Comparison of ENCODE assay signal across 23 cellular contexts in the genomic region with DNA sequence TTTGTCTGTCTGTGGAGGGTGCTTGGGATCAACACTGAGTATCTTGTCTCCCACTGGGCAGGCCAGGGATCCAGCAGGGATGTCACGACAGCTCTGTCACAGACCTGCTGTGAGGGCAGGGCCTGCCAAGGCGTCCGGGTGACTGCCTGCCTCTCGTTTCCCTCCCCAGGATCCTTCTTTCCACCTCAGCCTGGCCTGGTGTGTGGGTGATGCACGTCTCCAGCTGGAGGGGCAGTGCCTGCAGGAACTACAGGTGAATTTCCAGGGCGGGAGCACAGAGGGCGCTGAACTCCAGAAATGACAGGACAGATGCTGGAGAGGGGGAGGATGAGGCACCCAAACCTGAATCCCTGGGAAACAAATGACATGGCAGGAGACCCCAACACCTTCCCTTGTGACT. TPM values are rescaled to one million over a fixed set of nuclear protein-coding genes. Genes with fewer than 3 reads are reported as not detected.
DNase-seq lines count a peak whose midpoint lies in the region; ATAC-seq and TF ChIP-seq lines count a peak whose summit lies in the region.
"Had no signal": no experiment of that assay in that cellular context is flagged by ENCODE, and none has a peak within 500 bp of the region (broad histone marks: within the 10 kb centered on the region; RNA-seq: fewer than 3 reads in every experiment).

No MANE protein-coding gene starts in this region.

- H3K79me2 ChIP-seq in OCI-LY7 (ENCODE audit: insufficient read depth, low read depth, low read length): no peaks in the 10 kb centered on the region

- peak; percentile 8 to 44 for TF ChIP-seq RAD21 in liver (IDR thresholded peaks at IDR 0.05)

- H3K36me3 Mint-ChIP-seq in activated T-cell treated with anti-CD3 and anti-CD28 coated beads, Interleukin-2, amount 50 U/mL, for 24 hours (ENCODE audit: low read depth): peaks cover 29% of the 10 kb centered on the region
- H3K36me3 Mint-ChIP-seq: activated naive CD8-positive, alpha-beta T cell; brain had no signal

- intact Hi-C loops in OCI-LY7 (cut with micrococcal nuclease; ENCODE audit: unreplicated experiment): no loop called here

- CTCF ChIA-PET in OCI-LY7 (lab: Charles Lee; ENCODE audit: unreplicated experiment): no interaction called here

- peaks cover 2% of the 10 kb centered on the region for H3K27me3 ChIP-seq in BE2C
- H3K27me3 ChIP-seq in liver (ENCODE audit: control insufficient read depth in 4 of 4, insufficient read depth in 4 of 4, low read length in 3 of 4): no peaks in the 10 kb centered on the region
- H3K27me3 ChIP-seq: gastrocnemius medialis, ovary, sigmoid colon had no signal

- no peak for DNase-seq in BE2C
- DNase-seq in ELF-1 (ENCODE audit: low read depth, low spot score): peak; percentile 42
- no peak for DNase-seq in OCI-LY7 (ENCODE audit: low spot score)
- DNase-seq in UCSD-AML1 (lab: John Stamatoyannopoulos, UW; ENCODE audit: unreplicated experiment): no peak
- DNase-seq in activated T-cell treated with anti-CD3 and anti-CD28 coated beads, Interleukin-2, amount 50 U/mL, for 24 hours: no peak
- DNase-seq: activated CD4-positive, alpha-beta memory T cell treated with anti-CD3 and anti-CD28 coated beads, Interleukin-2, amount 10 ng/mL, durations not matched to agents 7 days and 5 days; activated T-cell treated with anti-CD3 and anti-CD28 coated beads, Interleukin-2, amount 50 U/mL, for 48 hours; COR-L47; erythroblast; gastrocnemius medialis; NCI-H1436 treated with DMSO at 0.1 percent for 48 hours; NCI-H446; ovary; sigmoid colon had no signal

- peak; percentile 34; the same call in 1 of the 2 replicates for TF ChIP-seq CTCF in BE2C (IDR thresholded peaks at IDR 0.05; ENCODE audit: low read depth, low read length)
- peak; percentile 35 for TF ChIP-seq CTCF in OCI-LY7 (conservative IDR thresholded peaks at IDR 0.05; ENCODE audit: low read length)
- TF ChIP-seq CTCF in liver (IDR thresholded peaks at IDR 0.05; ENCODE audit: low read depth, low read length, missing input control): peak; percentile 16

- H2AFZ ChIP-seq in OCI-LY7 (ENCODE audit: low read length): no peak overlapping the region

- H3K27me3 Mint-ChIP-seq in activated T-cell treated with anti-CD3 and anti-CD28 coated beads, Interleukin-2, amount 50 U/mL, for 24 hours: no peaks in the 10 kb centered on the region
- H3K27me3 Mint-ChIP-seq: activated CD4-positive, alpha-beta memory T cell treated with anti-CD3 and anti-CD28 coated beads, Interleukin-2, amount 10 ng/mL, durations not matched to agents 7 days and 5 days; activated naive CD8-positive, alpha-beta T cell; brain; stimulated activated naive CD8-positive, alpha-beta T cell treated with anti-CD3 and anti-CD28 coated beads, Interleukin-15, Interleukin-2, amounts not matched to agents 100 ng/mL and 50 ng/mL, for 24 hours had no signal

- H3K27ac Mint-ChIP-seq in activated T-cell treated with anti-CD3 and anti-CD28 coated beads, Interleukin-2, amount 50 U/mL, for 24 hours: no peak overlapping the region
- H3K27ac Mint-ChIP-seq: activated CD4-positive, alpha-beta memory T cell treated with anti-CD3 and anti-CD28 coated beads, Interleukin-2, amount 10 ng/mL, durations not matched to agents 7 days and 5 days; dendritic cell treated with granulocyte-macrophage colony-stimulating factor and Interleukin-4, amounts not matched to agents 40 ng/mL and 50 ng/mL, for 4 days; stimulated activated naive CD8-positive, alpha-beta T cell treated with anti-CD3 and anti-CD28 coated beads, Interleukin-15, Interleukin-2, amounts not matched to agents 100 ng/mL and 50 ng/mL, for 24 hours had no signal

- H3K4me1 ChIP-seq in BE2C: peaks cover 28% of the 10 kb centered on the region
- peaks cover 8% of the 10 kb centered on the region for H3K4me1 ChIP-seq in OCI-LY7 (ENCODE audit: insufficient read depth, low read length, poor library complexity, severe bottlenecking)
- H3K4me1 ChIP-seq in liver (ENCODE audit: control insufficient read depth in 4 of 4, insufficient read depth in 4 of 4, low read length in 3 of 4): peaks cover 2 to 21% (median 18%) of the 10 kb centered on the region in 4 donors

- H3K4me3 ChIP-seq in BE2C (ENCODE audit: low read depth, low read length) (no peak overlapping the region), OCI-LY7 (ENCODE audit: low read depth, low read length, poor library complexity, severe bottlenecking) (no peak overlapping the region), liver (ENCODE audit: low read depth in 1 of 3, low read length in 3 of 3) (no peak overlapping the region)
- H3K4me3 ChIP-seq: gastrocnemius medialis, ovary, sigmoid colon had no signal

- H3K9ac ChIP-seq in liver (ENCODE audit: low read depth in 1 of 2, low read length in 2 of 2): no peak overlapping the region

- H3K4me3 Mint-ChIP-seq in activated T-cell treated with anti-CD3 and anti-CD28 coated beads, Interleukin-2, amount 50 U/mL, for 24 hours: no peak overlapping the region
- H3K4me3 Mint-ChIP-seq: activated CD4-positive, alpha-beta memory T cell treated with anti-CD3 and anti-CD28 coated beads, Interleukin-2, amount 10 ng/mL, durations not matched to agents 7 days and 5 days; activated naive CD8-positive, alpha-beta T cell; brain; dendritic cell treated with granulocyte-macrophage colony-stimulating factor and Interleukin-4, amounts not matched to agents 40 ng/mL and 50 ng/mL, for 4 days; stimulated activated naive CD8-positive, alpha-beta T cell treated with anti-CD3 and anti-CD28 coated beads, Interleukin-15, Interleukin-2, amounts not matched to agents 100 ng/mL and 50 ng/mL, for 24 hours had no signal

- no peaks in the 10 kb centered on the region for H3K9me3 Mint-ChIP-seq in activated T-cell treated with anti-CD3 and anti-CD28 coated beads, Interleukin-2, amount 50 U/mL, for 24 hours
- H3K9me3 Mint-ChIP-seq: activated CD4-positive, alpha-beta memory T cell treated with anti-CD3 and anti-CD28 coated beads, Interleukin-2, amount 10 ng/mL, durations not matched to agents 7 days and 5 days; dendritic cell treated with granulocyte-macrophage colony-stimulating factor and Interleukin-4, amounts not matched to agents 40 ng/mL and 50 ng/mL, for 4 days; stimulated activated naive CD8-positive, alpha-beta T cell treated with anti-CD3 and anti-CD28 coated beads, Interleukin-15, Interleukin-2, amounts not matched to agents 100 ng/mL and 50 ng/mL, for 24 hours had no signal

- POLR2A ChIA-PET in OCI-LY7 (lab: Charles Lee): no interaction called here

- BruUV-seq in OCI-LY7 (replicated peaks; lab: Mats Ljungman, UMichigan): no TSS peak

- 89% methylated on average over 7 of the region's 7 CpGs for WGBS in liver

- H3K9me2 ChIP-seq in OCI-LY7 (ENCODE audit: insufficient read depth, low read length): no peaks in the 10 kb centered on the region

- H3K36me3 ChIP-seq in BE2C (no peaks in the 10 kb centered on the region; the same call in 1 of the 2 replicates), OCI-LY7 (ENCODE audit: insufficient read depth, low read length) (peaks cover 9% of the 10 kb centered on the region; the same call in 1 of the 2 replicates), liver (ENCODE audit: control insufficient read depth in 4 of 4, insufficient read depth in 3 of 4, low read depth in 1 of 4, low read length in 3 of 4) (peaks cover 0 to 7% (median 5%) of the 10 kb centered on the region in 4 donors)
- H3K36me3 ChIP-seq: ovary had no signal

- H3K27ac ChIP-seq in OCI-LY7 (ENCODE audit: low read depth, low read length, poor library complexity, severe bottlenecking) (no peak overlapping the region), liver (ENCODE audit: low read depth in 1 of 2, low read length in 2 of 2) (no peak overlapping the region)
- H3K27ac ChIP-seq: gastrocnemius medialis, ovary, sigmoid colon had no signal

- H4K20me1 ChIP-seq in OCI-LY7 (ENCODE audit: insufficient read depth, low read length): no peaks in the 10 kb centered on the region

- peaks cover 4% of the 10 kb centered on the region for H3K4me1 Mint-ChIP-seq in activated T-cell treated with anti-CD3 and anti-CD28 coated beads, Interleukin-2, amount 50 U/mL, for 24 hours (ENCODE audit: low read depth)

- H3K9me3 ChIP-seq in BE2C: no peaks in the 10 kb centered on the region
- no peaks in the 10 kb centered on the region for H3K9me3 ChIP-seq in OCI-LY7 (ENCODE audit: low read length)
- no peaks in the 10 kb centered on the region for H3K9me3 ChIP-seq in liver (ENCODE audit: control insufficient read depth in 4 of 4, low read length in 3 of 4)
- H3K9me3 ChIP-seq: gastrocnemius medialis, ovary, sigmoid colon had no signal

- no peak overlapping the region for H3K4me2 ChIP-seq in OCI-LY7 (ENCODE audit: low read length)

- ATAC-seq in HG02763 (IDR thresholded peaks at IDR 0.05; ENCODE audit: unreplicated experiment): no peak
- ATAC-seq: gastrocnemius medialis had no signal

TF ChIP-seq in liver, 16 proteins besides CTCF, POLR2A, EP300 and RAD21 (continues in another document):
- peak in 1 of 2 donors; percentile 55 for TF ChIP-seq RXRA (IDR thresholded peaks at IDR 0.05)

RNA-seq across cellular contexts. Expression of gene MMP15, which starts 6.8 kb away (rescaled TPM):
- 49.0 TPM for polyA plus RNA-seq in BE2C (2012; ENCODE audit: insufficient read depth, insufficient read length, low read depth)
- total RNA-seq in OCI-LY7 (2014; rRNA removed; shearing (Covaris generic)): not detected in 2 replicates
- total RNA-seq in OCI-LY7 (2022) (0.18 and 0.21 TPM in 2 replicates), liver (10 to 100 TPM; 14.2 to 38.8 TPM)
- 10 to 100 TPM in 1 of 2 donors, 1 to 10 TPM in 1; 7.0 to 28.7 TPM for polyA plus RNA-seq in liver

RNA-seq across cellular contexts. Expression of gene USB1, which starts 17.6 kb away (rescaled TPM):
- 40.6 TPM for polyA plus RNA-seq in BE2C (2012; ENCODE audit: insufficient read depth, insufficient read length, low read depth)
- total RNA-seq in OCI-LY7 (2014; rRNA removed; shearing (Covaris generic)): 10.4 and 12.5 TPM in 2 replicates
- total RNA-seq in OCI-LY7 (2022) (39.5 and 48.3 TPM in 2 replicates), liver (10 to 100 TPM in 1 of 2 donors, 1 to 10 TPM in 1; 8.9 to 40.7 TPM)
- 10 to 100 TPM; 23.7 to 32.8 TPM for polyA plus RNA-seq in liver

RNA-seq across cellular contexts. Expression of gene ZNF319, which starts 18.3 kb away (rescaled TPM):
- polyA plus RNA-seq in BE2C (2012; ENCODE audit: insufficient read depth, insufficient read length, low read depth): 7.1 TPM
- 4.2 and 4.7 TPM in 2 replicates for total RNA-seq in OCI-LY7 (2014; rRNA removed; shearing (Covaris generic))
- total RNA-seq in OCI-LY7 (2022): 12.7 and 13.0 TPM in 2 replicates
- total RNA-seq in liver: 1 to 10 TPM; 2.6 TPM
- 1 to 10 TPM in 1 of 2 donors, under 1 TPM in 1; 0.64 to 3.4 TPM for polyA plus RNA-seq in liver

RNA-seq across cellular contexts. Expression of gene CNGB1, which starts 47.9 kb away (rescaled TPM):
- 3.8 TPM for polyA plus RNA-seq in BE2C (2012; ENCODE audit: insufficient read depth, insufficient read length, low read depth)
- not detected in 2 replicates for total RNA-seq in OCI-LY7 (2014; rRNA removed; shearing (Covaris generic))
- total RNA-seq in OCI-LY7 (2022) (not detected in 2 replicates), liver (under 1 TPM; under 0.01 TPM)
- polyA plus RNA-seq in liver: not detected
- total RNA-seq: activated CD4-positive, alpha-beta memory T cell treated with anti-CD3 and anti-CD28 coated beads, Interleukin-2, amount 10 ng/mL, durations not matched to agents 7 days and 5 days; gastrocnemius medialis; lower leg skin; M059J; T-helper 1 cell treated with Interleukin-12 subunit alpha and Interleukin-12 subunit beta and Interleukin-4 antibody, amounts not matched to agents 30 ng/mL and 1 ng/mL, for 36 hours had no signal
- polyA plus RNA-seq: ovary had no signal

Comparison
In these comparisons a context has a peak if more than half of its experiments do, and no peak if none do; other contexts are left out.
1. RNA of gene MMP15, which starts 6.8 kb away (total RNA-seq): 14.2 to 38.8 TPM in liver; 0.18 to 0.21 TPM in OCI-LY7; every median in the first group is over 10 times any median in the second.
2. Peak in every context shown above with its lines, with median percentiles within 50 percentile points of each other: CTCF ChIP-seq.